ENCODE assay signal across 1 cellular context in the genomic region with DNA sequence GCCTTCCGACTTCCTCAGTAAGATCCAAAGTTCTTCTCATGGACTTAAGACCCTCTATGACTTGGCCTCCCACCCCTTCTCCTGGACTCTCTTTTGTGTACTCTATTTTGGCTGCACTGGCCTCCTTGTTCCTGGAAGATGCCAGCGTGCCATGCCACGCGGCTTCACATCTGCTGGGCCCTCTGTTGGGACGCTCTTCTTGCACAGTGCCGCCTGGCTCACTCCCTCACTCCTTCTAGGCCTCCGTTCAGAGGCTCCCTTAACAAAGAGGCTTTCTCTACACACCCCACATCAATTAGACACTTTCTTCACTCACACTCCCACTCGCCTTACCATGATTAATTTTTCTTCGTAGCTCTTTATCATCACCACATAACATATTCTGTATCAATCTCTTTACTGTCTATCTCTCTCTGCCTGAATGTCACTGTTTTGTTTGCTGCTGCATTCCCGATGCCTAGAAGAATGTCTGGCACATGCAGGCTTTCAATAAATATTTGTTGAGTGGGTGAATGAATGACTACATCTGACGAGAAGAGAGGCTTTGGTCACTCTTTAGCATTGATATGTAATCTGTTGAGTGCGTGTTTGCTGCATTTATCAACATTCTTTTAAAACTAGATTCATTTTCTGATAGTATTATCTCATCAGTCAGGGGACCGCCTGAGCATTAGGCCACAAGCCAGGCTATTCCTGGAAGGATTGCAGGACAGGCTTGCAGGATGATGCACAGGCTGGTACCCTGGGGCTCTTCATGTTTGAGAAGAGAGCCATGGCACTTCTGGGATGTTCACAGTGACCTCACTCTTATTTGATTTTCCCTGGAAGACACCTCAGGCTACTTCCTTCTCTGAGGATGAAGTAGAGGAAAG.
A peak's percentile ranks its signal among the peaks of the same experiment; 100 is the strongest.
TF ChIP-seq lines count a peak whose summit lies in the region.

No MANE protein-coding gene starts in this region.

TF ChIP-seq in HepG2, 621 proteins besides CTCF, POLR2A, EP300 and RAD21:
- TF ChIP-seq, protein P1, sequence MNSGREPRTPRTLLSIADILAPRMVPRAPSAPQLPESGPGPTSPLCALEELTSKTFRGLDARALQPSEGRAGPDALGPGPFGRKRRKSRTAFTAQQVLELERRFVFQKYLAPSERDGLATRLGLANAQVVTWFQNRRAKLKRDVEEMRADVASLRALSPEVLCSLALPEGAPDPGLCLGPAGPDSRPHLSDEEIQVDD (CRISPR knock-in tag; IDR thresholded peaks at IDR 0.05; ENCODE audit: borderline replicate concordance), result no peak
- TF ChIP-seq, protein P2, sequence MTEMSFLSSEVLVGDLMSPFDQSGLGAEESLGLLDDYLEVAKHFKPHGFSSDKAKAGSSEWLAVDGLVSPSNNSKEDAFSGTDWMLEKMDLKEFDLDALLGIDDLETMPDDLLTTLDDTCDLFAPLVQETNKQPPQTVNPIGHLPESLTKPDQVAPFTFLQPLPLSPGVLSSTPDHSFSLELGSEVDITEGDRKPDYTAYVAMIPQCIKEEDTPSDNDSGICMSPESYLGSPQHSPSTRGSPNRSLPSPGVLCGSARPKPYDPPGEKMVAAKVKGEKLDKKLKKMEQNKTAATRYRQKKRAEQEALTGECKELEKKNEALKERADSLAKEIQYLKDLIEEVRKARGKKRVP (CRISPR knock-in tag; IDR thresholded peaks at IDR 0.05), result no peak
- no peak for TF ChIP-seq ZNF558 (CRISPR knock-in tag; IDR thresholded peaks at IDR 0.05; ENCODE audit: borderline replicate concordance)
- TF ChIP-seq ETV6 (CRISPR knock-in tag; conservative IDR thresholded peaks at IDR 0.05), result no peak
- TF ChIP-seq BCL6 (CRISPR knock-in tag; IDR thresholded peaks at IDR 0.05), result peak; percentile 64
- no peak for TF ChIP-seq ZNF670 (CRISPR knock-in tag; IDR thresholded peaks at IDR 0.05; ENCODE audit: borderline replicate concordance)
- TF ChIP-seq ZNF720 (CRISPR knock-in tag; IDR thresholded peaks at IDR 0.05), result no peak
- TF ChIP-seq, protein P3, sequence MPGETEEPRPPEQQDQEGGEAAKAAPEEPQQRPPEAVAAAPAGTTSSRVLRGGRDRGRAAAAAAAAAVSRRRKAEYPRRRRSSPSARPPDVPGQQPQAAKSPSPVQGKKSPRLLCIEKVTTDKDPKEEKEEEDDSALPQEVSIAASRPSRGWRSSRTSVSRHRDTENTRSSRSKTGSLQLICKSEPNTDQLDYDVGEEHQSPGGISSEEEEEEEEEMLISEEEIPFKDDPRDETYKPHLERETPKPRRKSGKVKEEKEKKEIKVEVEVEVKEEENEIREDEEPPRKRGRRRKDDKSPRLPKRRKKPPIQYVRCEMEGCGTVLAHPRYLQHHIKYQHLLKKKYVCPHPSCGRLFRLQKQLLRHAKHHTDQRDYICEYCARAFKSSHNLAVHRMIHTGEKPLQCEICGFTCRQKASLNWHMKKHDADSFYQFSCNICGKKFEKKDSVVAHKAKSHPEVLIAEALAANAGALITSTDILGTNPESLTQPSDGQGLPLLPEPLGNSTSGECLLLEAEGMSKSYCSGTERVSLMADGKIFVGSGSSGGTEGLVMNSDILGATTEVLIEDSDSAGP (CRISPR knock-in tag; IDR thresholded peaks at IDR 0.05; ENCODE audit: borderline replicate concordance), result no peak
- TF ChIP-seq BHLHE40 (IDR thresholded peaks at IDR 0.05; ENCODE audit: low read length), result peak; percentile 80
- no peak for TF ChIP-seq GFI1 (CRISPR knock-in tag; IDR thresholded peaks at IDR 0.05; ENCODE audit: borderline replicate concordance)
- TF ChIP-seq, protein P4, sequence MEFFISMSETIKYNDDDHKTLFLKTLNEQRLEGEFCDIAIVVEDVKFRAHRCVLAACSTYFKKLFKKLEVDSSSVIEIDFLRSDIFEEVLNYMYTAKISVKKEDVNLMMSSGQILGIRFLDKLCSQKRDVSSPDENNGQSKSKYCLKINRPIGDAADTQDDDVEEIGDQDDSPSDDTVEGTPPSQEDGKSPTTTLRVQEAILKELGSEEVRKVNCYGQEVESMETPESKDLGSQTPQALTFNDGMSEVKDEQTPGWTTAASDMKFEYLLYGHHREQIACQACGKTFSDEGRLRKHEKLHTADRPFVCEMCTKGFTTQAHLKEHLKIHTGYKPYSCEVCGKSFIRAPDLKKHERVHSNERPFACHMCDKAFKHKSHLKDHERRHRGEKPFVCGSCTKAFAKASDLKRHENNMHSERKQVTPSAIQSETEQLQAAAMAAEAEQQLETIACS (CRISPR knock-in tag; IDR thresholded peaks at IDR 0.05), result no peak
- TF ChIP-seq, protein P5, sequence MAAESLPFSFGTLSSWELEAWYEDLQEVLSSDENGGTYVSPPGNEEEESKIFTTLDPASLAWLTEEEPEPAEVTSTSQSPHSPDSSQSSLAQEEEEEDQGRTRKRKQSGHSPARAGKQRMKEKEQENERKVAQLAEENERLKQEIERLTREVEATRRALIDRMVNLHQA (CRISPR knock-in tag; IDR thresholded peaks at IDR 0.05), result no peak
- TF ChIP-seq, protein P6, sequence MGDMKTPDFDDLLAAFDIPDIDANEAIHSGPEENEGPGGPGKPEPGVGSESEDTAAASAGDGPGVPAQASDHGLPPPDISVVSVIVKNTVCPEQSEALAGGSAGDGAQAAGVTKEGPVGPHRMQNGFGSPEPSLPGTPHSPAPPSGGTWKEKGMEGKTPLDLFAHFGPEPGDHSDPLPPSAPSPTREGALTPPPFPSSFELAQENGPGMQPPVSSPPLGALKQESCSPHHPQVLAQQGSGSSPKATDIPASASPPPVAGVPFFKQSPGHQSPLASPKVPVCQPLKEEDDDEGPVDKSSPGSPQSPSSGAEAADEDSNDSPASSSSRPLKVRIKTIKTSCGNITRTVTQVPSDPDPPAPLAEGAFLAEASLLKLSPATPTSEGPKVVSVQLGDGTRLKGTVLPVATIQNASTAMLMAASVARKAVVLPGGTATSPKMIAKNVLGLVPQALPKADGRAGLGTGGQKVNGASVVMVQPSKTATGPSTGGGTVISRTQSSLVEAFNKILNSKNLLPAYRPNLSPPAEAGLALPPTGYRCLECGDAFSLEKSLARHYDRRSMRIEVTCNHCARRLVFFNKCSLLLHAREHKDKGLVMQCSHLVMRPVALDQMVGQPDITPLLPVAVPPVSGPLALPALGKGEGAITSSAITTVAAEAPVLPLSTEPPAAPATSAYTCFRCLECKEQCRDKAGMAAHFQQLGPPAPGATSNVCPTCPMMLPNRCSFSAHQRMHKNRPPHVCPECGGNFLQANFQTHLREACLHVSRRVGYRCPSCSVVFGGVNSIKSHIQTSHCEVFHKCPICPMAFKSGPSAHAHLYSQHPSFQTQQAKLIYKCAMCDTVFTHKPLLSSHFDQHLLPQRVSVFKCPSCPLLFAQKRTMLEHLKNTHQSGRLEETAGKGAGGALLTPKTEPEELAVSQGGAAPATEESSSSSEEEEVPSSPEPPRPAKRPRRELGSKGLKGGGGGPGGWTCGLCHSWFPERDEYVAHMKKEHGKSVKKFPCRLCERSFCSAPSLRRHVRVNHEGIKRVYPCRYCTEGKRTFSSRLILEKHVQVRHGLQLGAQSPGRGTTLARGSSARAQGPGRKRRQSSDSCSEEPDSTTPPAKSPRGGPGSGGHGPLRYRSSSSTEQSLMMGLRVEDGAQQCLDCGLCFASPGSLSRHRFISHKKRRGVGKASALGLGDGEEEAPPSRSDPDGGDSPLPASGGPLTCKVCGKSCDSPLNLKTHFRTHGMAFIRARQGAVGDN (CRISPR knock-in tag; IDR thresholded peaks at IDR 0.05), result no peak
- no peak for TF ChIP-seq NR2F1 (CRISPR knock-in tag; IDR thresholded peaks at IDR 0.05)
- TF ChIP-seq, protein P7, sequence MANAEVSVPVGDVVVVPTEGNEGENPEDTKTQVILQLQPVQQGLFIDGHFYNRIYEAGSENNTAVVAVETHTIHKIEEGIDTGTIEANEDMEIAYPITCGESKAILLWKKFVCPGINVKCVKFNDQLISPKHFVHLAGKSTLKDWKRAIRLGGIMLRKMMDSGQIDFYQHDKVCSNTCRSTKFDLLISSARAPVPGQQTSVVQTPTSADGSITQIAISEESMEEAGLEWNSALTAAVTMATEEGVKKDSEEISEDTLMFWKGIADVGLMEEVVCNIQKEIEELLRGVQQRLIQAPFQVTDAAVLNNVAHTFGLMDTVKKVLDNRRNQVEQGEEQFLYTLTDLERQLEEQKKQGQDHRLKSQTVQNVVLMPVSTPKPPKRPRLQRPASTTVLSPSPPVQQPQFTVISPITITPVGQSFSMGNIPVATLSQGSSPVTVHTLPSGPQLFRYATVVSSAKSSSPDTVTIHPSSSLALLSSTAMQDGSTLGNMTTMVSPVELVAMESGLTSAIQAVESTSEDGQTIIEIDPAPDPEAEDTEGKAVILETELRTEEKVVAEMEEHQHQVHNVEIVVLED (CRISPR knock-in tag; IDR thresholded peaks at IDR 0.05; ENCODE audit: borderline replicate concordance), result no peak
- TF ChIP-seq ATF1 (CRISPR knock-in tag; IDR thresholded peaks at IDR 0.05), result no peak
- TF ChIP-seq SOX13 (IDR thresholded peaks at IDR 0.05), result no peak
- peak in 1 of 2 experiments; percentile 14; a peak in 1 of 4 replicates for TF ChIP-seq SOX13 (CRISPR knock-in tag; conservative IDR thresholded peaks at IDR 0.05 in 1 of 2, IDR thresholded peaks at IDR 0.05 in 1 of 2)
- TF ChIP-seq JUNB (CRISPR knock-in tag; IDR thresholded peaks at IDR 0.05; ENCODE audit: borderline replicate concordance), result no peak
- TF ChIP-seq ZNF569 (CRISPR knock-in tag; IDR thresholded peaks at IDR 0.05; ENCODE audit: borderline replicate concordance), result no peak
- TF ChIP-seq SMYD3 (CRISPR knock-in tag; IDR thresholded peaks at IDR 0.05), result no peak
- TF ChIP-seq PHF21A (CRISPR knock-in tag; IDR thresholded peaks at IDR 0.05), result no peak
